ENCODE assay signal across 8 cellular contexts in the genomic region with DNA sequence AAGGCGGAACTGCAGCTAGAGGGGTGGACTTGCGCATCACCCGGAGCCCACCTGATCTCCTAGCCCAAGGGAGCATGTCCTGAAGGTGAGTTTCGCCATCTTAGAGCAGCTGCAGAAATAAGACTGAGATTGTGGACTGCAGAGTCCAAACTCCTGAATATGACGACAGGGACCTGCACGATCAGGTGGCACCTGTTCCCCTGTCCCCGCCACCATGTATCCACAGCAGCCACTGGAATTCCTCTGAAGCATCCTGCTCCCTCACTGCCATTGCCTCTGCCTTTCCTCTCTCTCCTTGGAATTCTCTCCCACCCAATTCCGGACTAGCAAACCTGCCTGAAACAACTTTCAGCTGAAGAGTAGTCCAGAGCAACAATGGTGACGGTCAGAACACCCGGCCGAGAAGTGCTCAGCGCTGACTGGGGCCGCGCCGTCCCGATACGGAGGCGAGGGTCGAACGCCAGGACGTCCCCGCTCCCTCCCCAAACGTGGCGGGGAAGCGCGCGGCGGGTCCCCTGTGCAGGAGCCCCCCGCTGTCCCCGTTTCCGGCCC. TPM values are rescaled to one million over a fixed set of nuclear protein-coding genes. Genes with fewer than 3 reads are reported as not detected.
DNase-seq lines count a peak whose midpoint lies in the region; ATAC-seq and TF ChIP-seq lines count a peak whose summit lies in the region.

No MANE protein-coding gene starts in this region.

- ATAC-seq in HG03460 (IDR thresholded peaks at IDR 0.05; ENCODE audit: unreplicated experiment) = peak; percentile 18
- peak; percentile 5 for ATAC-seq in body of pancreas
- ATAC-seq in GM19467 (IDR thresholded peaks at IDR 0.05; ENCODE audit: unreplicated experiment) = no peak

- CTCF ChIA-PET in Caco-2 (lab: Charles Lee) = interaction anchor here (0.6 kb wide), 1 partner anchor 211 kb away, joined by 4 read pairs; no protein-coding TSS in a partner anchor

- H3K36me3 ChIP-seq in Caco-2 (ENCODE audit: control insufficient read depth, insufficient read depth, low read length) (no peaks in the 10 kb centered on the region), body of pancreas (replicated peaks in 1 of 2; ENCODE audit: insufficient read depth in 1 of 2, low read depth in 2 of 2) (no peaks in the 10 kb centered on the region)

- BruUV-seq in Caco-2 (replicated peaks; lab: Mats Ljungman, UMichigan) = no TSS peak

- H3K4me3 ChIP-seq in Caco-2 (ENCODE audit: low read depth, low read length) = peak overlapping the region; percentile 91
- peak overlapping the region; percentile 51 to 59 for H3K4me3 ChIP-seq in body of pancreas

- H3K4me1 Mint-ChIP-seq in Caco-2 (ENCODE audit: low read depth, unreplicated experiment) (peaks cover 11% of the 10 kb centered on the region), mesothelial cell of epicardium (peaks cover 32% of the 10 kb centered on the region)

- 7 to 14% methylated on average over 21 to 27 of the region's 31 CpGs for WGBS in body of pancreas, 2 donors

- TF ChIP-seq CTCF in Caco-2 (IDR thresholded peaks at IDR 0.05; ENCODE audit: insufficient read depth in 1 of 2, low read depth in 1 of 2, low read length in 1 of 2, severe bottlenecking in 1 of 2, unreplicated experiment in 1 of 2) = no peak
- TF ChIP-seq CTCF in body of pancreas (IDR thresholded peaks at IDR 0.05) = no peak
- TF ChIP-seq CTCF in mesothelial cell of epicardium (IDR thresholded peaks at IDR 0.05; ENCODE audit: unreplicated experiment) = no peak

- H3K27me3 ChIP-seq in Caco-2 (replicated peaks; ENCODE audit: control insufficient read depth, insufficient read depth, low read length) = no peaks in the 10 kb centered on the region
- H3K27me3 ChIP-seq in body of pancreas = no peaks in the 10 kb centered on the region

- no peak for TF ChIP-seq POLR2A in body of pancreas (IDR thresholded peaks at IDR 0.05)

- peak in 1 of 2 experiments; percentile 28 for DNase-seq in Caco-2
- peak in 1 of 4 donors; percentile 21 for DNase-seq in body of pancreas
- DNase-seq in mesothelial cell of epicardium (ENCODE audit: low spot score in 2 of 2, unreplicated experiment in 2 of 2) = no peak
- no peak for DNase-seq in stimulated activated CD4-positive, alpha-beta T cell treated with anti-CD3 and anti-CD28 coated beads, Interleukin-2, amount 100 ng/mL, for 24 hours
- DNase-seq in DMS 273 treated with DMSO at 0.1 percent for 48 hours (lab: John Stamatoyannopoulos, UW) = no peak
- DNase-seq in cortex of kidney (lab: John Stamatoyannopoulos, UW) = no peak

- H3K4me1 ChIP-seq in Caco-2 (peaks cover 8% of the 10 kb centered on the region; the same call in 1 of the 2 replicates), body of pancreas (peaks cover 36% of the 10 kb centered on the region)

- H3K27me3 Mint-ChIP-seq in Caco-2 (ENCODE audit: insufficient read depth, unreplicated experiment) = no peaks in the 10 kb centered on the region
- H3K27me3 Mint-ChIP-seq in mesothelial cell of epicardium (ENCODE audit: low read depth) = peaks cover 8% of the 10 kb centered on the region

- H3K36me3 Mint-ChIP-seq in Caco-2 (ENCODE audit: insufficient read depth, unreplicated experiment) (peaks cover 4% of the 10 kb centered on the region), mesothelial cell of epicardium (peaks cover 10% of the 10 kb centered on the region)

- H3K9me3 Mint-ChIP-seq in Caco-2 (ENCODE audit: unreplicated experiment) (no peaks in the 10 kb centered on the region), mesothelial cell of epicardium (peaks cover 17% of the 10 kb centered on the region)

- H3K9me3 ChIP-seq in Caco-2 (peaks cover 3% of the 10 kb centered on the region; the same call in 1 of the 2 replicates), body of pancreas (no peaks in the 10 kb centered on the region)

- peak overlapping the region in 3 of 4 donors; percentile 49 to 89 (median 81) for H3K27ac ChIP-seq in body of pancreas

- H3K27ac Mint-ChIP-seq in Caco-2 (ENCODE audit: unreplicated experiment) (peak overlapping the region; percentile 83), mesothelial cell of epicardium (peak overlapping the region; percentile 47)

- POLR2A ChIA-PET in Caco-2 (lab: Charles Lee) = no interaction called here

- intact Hi-C loops in Caco-2 (cut with micrococcal nuclease; ENCODE audit: unreplicated experiment) = loop anchor here (5.0 kb wide), 1 partner anchor 211 kb away; no protein-coding TSS in a partner anchor
- intact Hi-C loops in body of pancreas (cut with DNase I) = no loop called here

- H3K4me3 Mint-ChIP-seq in Caco-2 (ENCODE audit: unreplicated experiment) = peak overlapping the region; percentile 90
- peak overlapping the region; percentile 88 for H3K4me3 Mint-ChIP-seq in mesothelial cell of epicardium

RNA-seq across cellular contexts. Expression of gene FAM120B, which starts 0.7 kb away (rescaled TPM):
- 20.9 and 21.0 TPM in 2 replicates for total RNA-seq in Caco-2 (2022)
- 10 to 100 TPM; 15.6 to 29.0 TPM for total RNA-seq in body of pancreas
- total RNA-seq in mesothelial cell of epicardium = 43.3 to 44.6 TPM (median 44.1 TPM) in 3 replicates

RNA-seq across cellular contexts. Expression of gene DLL1, which starts 15.0 kb away (rescaled TPM):
- total RNA-seq in Caco-2 (2022) = 6.6 and 8.1 TPM in 2 replicates
- total RNA-seq in body of pancreas = 10 to 100 TPM in 1 of 2 donors, 1 to 10 TPM in 1; 6.0 to 13.2 TPM
- 2.6 to 4.8 TPM (median 3.6 TPM) in 3 replicates for total RNA-seq in mesothelial cell of epicardium
